13 cellular contexts compared by ENCODE assay signal in genomic region chr19:309206-309565, GRCh38.
"Had no signal": no experiment of that assay in that cellular context is flagged by ENCODE, and none has a peak within 500 bp of the region (broad histone marks: within the 10 kb centered on the region; RNA-seq: fewer than 3 reads in every experiment).

No MANE protein-coding gene starts in this region.

- DNase-seq: activated CD4-positive, alpha-beta T cell treated with anti-CD3 and anti-CD28 coated beads, Interleukin-2, amount 50 U/mL, for 1 hour; activated CD8-positive, alpha-beta memory T cell treated with anti-CD3 and anti-CD28 coated beads for 24 hours; activated naive CD4-positive, alpha-beta T cell treated with anti-CD3 and anti-CD28 coated beads for 36 hours; esophagus squamous epithelium; mammary epithelial cell; naive thymus-derived CD4-positive, alpha-beta T cell; small intestine; stimulated activated CD4-positive, alpha-beta T cell treated with anti-CD3 and anti-CD28 coated beads, Interleukin-4, amount 100 ng/mL, for 4 hours; stimulated activated CD8-positive, alpha-beta memory T cell treated with anti-CD3 and anti-CD28 coated beads, Interleukin-4, amount 100 ng/mL, for 48 hours; stimulated activated naive CD4-positive, alpha-beta T cell treated with Interleukin-2 at 50 U/mL for 16 hours; trophoblast cell had no signal

- ATAC-seq: naive thymus-derived CD4-positive, alpha-beta T cell had no signal

- H3K27ac ChIP-seq: cardiac muscle cell, suprapubic skin had no signal

- H3K27me3 ChIP-seq: cardiac muscle cell, esophagus squamous epithelium, suprapubic skin had no signal

- H3K4me1 ChIP-seq: esophagus squamous epithelium, suprapubic skin had no signal

- H3K4me3 ChIP-seq: cardiac muscle cell had no signal

- H3K9me3 ChIP-seq: esophagus squamous epithelium, suprapubic skin had no signal
